19 cellular contexts compared by ENCODE assay signal in genomic region chr16:85631802-85632393, GRCh38. TPM values are rescaled to one million over a fixed set of nuclear protein-coding genes. Genes with fewer than 3 reads are reported as not detected.
DNase-seq lines count a peak whose midpoint lies in the region; ATAC-seq and TF ChIP-seq lines count a peak whose summit lies in the region.
"Had no signal": no experiment of that assay in that cellular context is flagged by ENCODE, and none has a peak within 500 bp of the region (broad histone marks: within the 10 kb centered on the region; RNA-seq: fewer than 3 reads in every experiment).

No MANE protein-coding gene starts in this region.

- H3K9me3 Mint-ChIP-seq in CD8-positive, alpha-beta memory T cell = peaks cover 0 to 7% (median 4%) of the 10 kb centered on the region in 5 donors

- peaks cover 19 to 49% (median 22%) of the 10 kb centered on the region in 3 donors for H3K4me1 Mint-ChIP-seq in CD8-positive, alpha-beta memory T cell

- peaks cover 11% of the 10 kb centered on the region for H3K79me1 ChIP-seq in neuronal stem cell (ENCODE audit: low read depth, low read length)

- no peak overlapping the region for H3K4me3 Mint-ChIP-seq in CD8-positive, alpha-beta memory T cell

- H2BK15ac ChIP-seq in neuronal stem cell (ENCODE audit: low read length) = peak overlapping the region; percentile 88

- peak overlapping the region; percentile 74 for H3K23ac ChIP-seq in neuronal stem cell (ENCODE audit: low read depth, low read length, poor library complexity)

- no peak for TF ChIP-seq EP300 in Ishikawa (IDR thresholded peaks at IDR 0.05; ENCODE audit: borderline replicate concordance)

- H3K4ac ChIP-seq in neuronal stem cell (ENCODE audit: low read length) = no peak overlapping the region

- H3K9ac ChIP-seq in neuronal stem cell (ENCODE audit: low read depth, low read length, poor library complexity) = no peak overlapping the region
- H3K9ac ChIP-seq: GM23248 had no signal

- TF ChIP-seq RAD21 in Ishikawa (IDR thresholded peaks at IDR 0.05; ENCODE audit: low read depth) = peak; percentile 16; the same call in 1 of the 2 replicates

- H3K4me3 ChIP-seq in GM06990 (replicated peaks; ENCODE audit: low read depth, low read length) = no peak overlapping the region
- no peak overlapping the region for H3K4me3 ChIP-seq in body of pancreas
- no peak overlapping the region for H3K4me3 ChIP-seq in neuronal stem cell (ENCODE audit: low read length in 2 of 2)
- H3K4me3 ChIP-seq in CD8-positive, alpha-beta memory T cell (ENCODE audit: low read length) = no peak overlapping the region
- H3K4me3 ChIP-seq: adrenal gland, coronary artery, GM23248, upper lobe of left lung had no signal

- peaks cover 7 to 40% (median 13%) of the 10 kb centered on the region in 3 donors for H3K36me3 Mint-ChIP-seq in CD8-positive, alpha-beta memory T cell
- H3K36me3 Mint-ChIP-seq: naive B cell had no signal

- H3K27me3 ChIP-seq in GM06990 (replicated peaks; ENCODE audit: control insufficient read depth, insufficient read depth, low read length) (no peaks in the 10 kb centered on the region), body of pancreas (no peaks in the 10 kb centered on the region), neuronal stem cell (ENCODE audit: control insufficient read depth in 3 of 3, insufficient read depth in 3 of 3, low read depth in 1 of 3, low read length in 3 of 3) (no peaks in the 10 kb centered on the region)
- no peaks in the 10 kb centered on the region for H3K27me3 ChIP-seq in CD8-positive, alpha-beta memory T cell (ENCODE audit: insufficient read depth, low read length, poor library complexity, severe bottlenecking)
- H3K27me3 ChIP-seq: adrenal gland, upper lobe of left lung had no signal

- H3K9me3 ChIP-seq in body of pancreas (no peaks in the 10 kb centered on the region), neuronal stem cell (replicated peaks in 1 of 2; ENCODE audit: control insufficient read depth in 2 of 2, insufficient read depth in 1 of 2, low read depth in 1 of 2, low read length in 2 of 2) (peaks cover 3 to 17% of the 10 kb centered on the region in 2 donors)
- no peaks in the 10 kb centered on the region for H3K9me3 ChIP-seq in CD8-positive, alpha-beta memory T cell (ENCODE audit: low read length)
- H3K9me3 ChIP-seq: adrenal gland had no signal

- TF ChIP-seq POLR2A in body of pancreas (IDR thresholded peaks at IDR 0.05) = no peak

- no peak overlapping the region for H3K4me2 ChIP-seq in neuronal stem cell (ENCODE audit: insufficient read depth, low read length, poor library complexity, severe bottlenecking)

- H2AK5ac ChIP-seq in neuronal stem cell (ENCODE audit: low read depth, low read length) = peak overlapping the region; percentile 79

- WGBS in body of pancreas, 2 donors = 53 to 58% methylated on average over 14 to 27 of the region's 27 CpGs
- WGBS in neuronal stem cell (ENCODE audit: extremely low coverage in 2 of 2, insufficient read length in 2 of 2, insufficient replicate concordance in 1 of 2), 2 donors = no CpG with 5 or more reads among the region's 27 CpGs

- H4K8ac ChIP-seq in neuronal stem cell (ENCODE audit: low read depth, low read length) = peak overlapping the region; percentile 55

- H3K18ac ChIP-seq in neuronal stem cell (ENCODE audit: low read length) = peak overlapping the region; percentile 80

- CTCF ChIA-PET in CD8-positive, alpha-beta memory T cell (lab: Charles Lee) = interaction anchor here (3.3 kb wide), 1 partner anchor 16 kb away, joined by 11 read pairs; no protein-coding TSS in a partner anchor

- POLR2A ChIA-PET in CD8-positive, alpha-beta memory T cell (lab: Charles Lee) = no interaction called here

- peak overlapping the region in 2 of 8 donors; percentile 26 to 47 for H3K27ac Mint-ChIP-seq in CD8-positive, alpha-beta memory T cell

- H2BK12ac ChIP-seq in neuronal stem cell (ENCODE audit: low read length) = peak overlapping the region; percentile 86

- H3K27ac ChIP-seq in body of pancreas = peak overlapping the region in 3 of 4 donors; percentile 0 to 49 (median 3)
- H3K27ac ChIP-seq in neuronal stem cell (replicated peaks; ENCODE audit: low read length) = no peak overlapping the region
- H3K27ac ChIP-seq in CD8-positive, alpha-beta memory T cell (ENCODE audit: low read depth, low read length) = no peak overlapping the region
- H3K27ac ChIP-seq: C4-2B, coronary artery, GM23248, upper lobe of left lung had no signal

- peak overlapping the region; percentile 25 for H3K14ac ChIP-seq in neuronal stem cell (ENCODE audit: low read length)

- peak overlapping the region; percentile 20 for H2BK5ac ChIP-seq in neuronal stem cell (ENCODE audit: low read length)

- H3K36me3 ChIP-seq in GM06990 (ENCODE audit: control insufficient read depth, insufficient read depth, low read length) (peaks cover 10% of the 10 kb centered on the region), body of pancreas (replicated peaks in 1 of 2; ENCODE audit: insufficient read depth in 1 of 2, low read depth in 2 of 2) (no peaks in the 10 kb centered on the region), neuronal stem cell (replicated peaks in 1 of 2; ENCODE audit: control insufficient read depth in 2 of 2, insufficient read depth in 2 of 2, low read length in 2 of 2) (peaks cover 0 to 61% of the 10 kb centered on the region in 2 donors)
- H3K36me3 ChIP-seq in CD8-positive, alpha-beta memory T cell (ENCODE audit: insufficient read depth, low read length) = peaks cover 4% of the 10 kb centered on the region
- H3K36me3 ChIP-seq: adrenal gland had no signal

- no peak overlapping the region for H4K91ac ChIP-seq in neuronal stem cell (ENCODE audit: low read depth, low read length, poor library complexity)

- H3K27me3 Mint-ChIP-seq in CD8-positive, alpha-beta memory T cell = no peaks in the 10 kb centered on the region
- H3K27me3 Mint-ChIP-seq: naive B cell had no signal

- TF ChIP-seq CTCF in GM06990 (IDR thresholded peaks at IDR 0.05; ENCODE audit: insufficient read depth, low read length, poor library complexity, severe bottlenecking) = peak; percentile 18
- peak in 2 of 7 experiments; percentile 10 to 27 for TF ChIP-seq CTCF in body of pancreas (IDR thresholded peaks at IDR 0.05)

- no peak for ATAC-seq in body of pancreas

- intact Hi-C loops in body of pancreas (cut with DNase I) = no loop called here

- peaks cover 83% of the 10 kb centered on the region for H3K4me1 ChIP-seq in body of pancreas
- H3K4me1 ChIP-seq in neuronal stem cell (ENCODE audit: control insufficient read depth in 2 of 2, insufficient read depth in 1 of 2, low read depth in 1 of 2, low read length in 2 of 2) = peaks cover 14 to 15% of the 10 kb centered on the region in 2 donors
- no peaks in the 10 kb centered on the region for H3K4me1 ChIP-seq in CD8-positive, alpha-beta memory T cell (ENCODE audit: insufficient read depth, low read length)

- H2BK120ac ChIP-seq in neuronal stem cell (ENCODE audit: low read depth, low read length) = no peak overlapping the region

- DNase-seq in GM06990 (ENCODE audit: extremely low read depth, insufficient read length) = no peak
- DNase-seq in body of pancreas = peak in 1 of 4 donors; percentile 21
- DNase-seq in neuronal stem cell (ENCODE audit: low spot score) = no peak
- DNase-seq in RPMI8226 = no peak
- no peak for DNase-seq in stimulated activated CD4-positive, alpha-beta T cell treated with anti-CD3 and anti-CD28 coated beads, Interleukin-4, amount 100 ng/mL, for 24 hours
- no peak for DNase-seq in CD8-positive, alpha-beta memory T cell
- DNase-seq: activated CD8-positive, alpha-beta memory T cell treated with anti-CD3 and anti-CD28 coated beads for 24 hours; erythroblast; GM23248; naive B cell; NCI-H2029; NCI-H526 treated with DMSO at 0.1 percent for 48 hours; stimulated activated CD4-positive, alpha-beta T cell treated with anti-CD3 and anti-CD28 coated beads, Interleukin-12 subunit alpha, Interleukin-12 subunit beta, amount 100 ng/mL, for 4 hours; stimulated activated naive CD4-positive, alpha-beta T cell treated with Interleukin-2 at 50 U/mL for 16 hours had no signal

- H2AFZ ChIP-seq in neuronal stem cell (ENCODE audit: low read length) = no peak overlapping the region
- H2AFZ ChIP-seq: GM23248 had no signal

TF ChIP-seq in Ishikawa, 13 proteins besides CTCF, POLR2A, EP300 and RAD21:
- TF ChIP-seq, protein P1, sequence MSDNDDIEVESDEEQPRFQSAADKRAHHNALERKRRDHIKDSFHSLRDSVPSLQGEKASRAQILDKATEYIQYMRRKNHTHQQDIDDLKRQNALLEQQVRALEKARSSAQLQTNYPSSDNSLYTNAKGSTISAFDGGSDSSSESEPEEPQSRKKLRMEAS (IDR thresholded peaks at IDR 0.05) = no peak

RNA-seq across cellular contexts. Expression of gene GSE1, which starts 18.8 kb away (rescaled TPM):
- 100 to 1,000 TPM in 1 of 2 donors, 10 to 100 TPM in 1; 76.5 to 221 TPM for total RNA-seq in body of pancreas
- 5.7 TPM for polyA plus RNA-seq in neuronal stem cell (2013, experiment 1 of 2)
- 6.2 TPM for polyA plus RNA-seq in neuronal stem cell (2013, experiment 2 of 2)
- total RNA-seq in CD8-positive, alpha-beta memory T cell = 10 to 100 TPM; 27.8 to 28.5 TPM
- 5.5 TPM for polyA plus RNA-seq in CD8-positive, alpha-beta memory T cell

RNA-seq across cellular contexts. Expression of gene GINS2, which starts 56.9 kb away (rescaled TPM):
- under 1 TPM; 0.26 to 0.33 TPM for total RNA-seq in body of pancreas
- 32.2 TPM for polyA plus RNA-seq in neuronal stem cell (2013, experiment 1 of 2)
- polyA plus RNA-seq in neuronal stem cell (2013, experiment 2 of 2) = 33.2 TPM
- 10 to 100 TPM; 68.6 to 68.7 TPM for total RNA-seq in CD8-positive, alpha-beta memory T cell
- 0.09 TPM for polyA plus RNA-seq in CD8-positive, alpha-beta memory T cell

Comparison
In these comparisons a context has a peak if more than half of its experiments do, and no peak if none do; other contexts are left out.
1. H3K27ac ChIP-seq: peak in body of pancreas (3 of 4); none in neuronal stem cell (single experiment) and CD8-positive, alpha-beta memory T cell (single experiment).
2. RNA of gene GINS2, which starts 56.9 kb away (total RNA-seq): 68.6 to 68.7 TPM in CD8-positive, alpha-beta memory T cell; 0.26 to 0.33 TPM in body of pancreas; every median in the first group is over 10 times any median in the second.